ENCODE assay signal across 22 cellular contexts in genomic region chr15:68781209-68781608, GRCh38. TPM values are rescaled to one million over a fixed set of nuclear protein-coding genes. Genes with fewer than 3 reads are reported as not detected.
DNase-seq lines count a peak whose midpoint lies in the region; ATAC-seq and TF ChIP-seq lines count a peak whose summit lies in the region.
"Had no signal": no experiment of that assay in that cellular context is flagged by ENCODE, and none has a peak within 500 bp of the region (broad histone marks: within the 10 kb centered on the region; RNA-seq: fewer than 3 reads in every experiment).

No MANE protein-coding gene starts in this region.

- H3K36me3 ChIP-seq in spleen: peaks cover 0 to 92% (median 58%) of the 10 kb centered on the region in 6 donors

- H3K27ac Mint-ChIP-seq in activated naive CD8-positive, alpha-beta T cell treated with anti-CD3 and anti-CD28 coated beads for 36 hours: peak overlapping the region; percentile 54
- H3K27ac Mint-ChIP-seq in activated naive CD8-positive, alpha-beta T cell treated with anti-CD3 and anti-CD28 coated beads, Interleukin-2, amount 50 U/mL, for 24 hours: no peak overlapping the region
- H3K27ac Mint-ChIP-seq in endothelial cell (ENCODE audit: unreplicated experiment): peak overlapping the region; percentile 94
- H3K27ac Mint-ChIP-seq: mesothelial cell of epicardium had no signal

- H3K9me3 ChIP-seq in spleen: no peaks in the 10 kb centered on the region
- H3K9me3 ChIP-seq: MG63, psoas muscle, SK-N-SH had no signal

- DNase-seq in activated naive CD8-positive, alpha-beta T cell treated with anti-CD3 and anti-CD28 coated beads for 36 hours: no peak
- no peak for DNase-seq in activated naive CD8-positive, alpha-beta T cell treated with anti-CD3 and anti-CD28 coated beads, Interleukin-2, amount 50 U/mL, for 24 hours
- peak; percentile 22 to 24 for DNase-seq in Kasumi-1 (lab: John Stamatoyannopoulos, UW)
- DNase-seq in endothelial cell (ENCODE audit: low spot score): no peak
- no peak for DNase-seq in spleen
- DNase-seq in stimulated activated naive CD4-positive, alpha-beta T cell treated with Interleukin-2 at 50 U/mL for 16 hours (lab: John Stamatoyannopoulos, UW): no peak
- no peak for DNase-seq in superior temporal gyrus (ENCODE audit: extremely low spot score)
- DNase-seq in activated gamma-delta T cell (lab: John Stamatoyannopoulos, UW): no peak
- DNase-seq: DND-41; foreskin fibroblast; HCEC 1CT; IMR-90; MG63; NCI-H1694; NCI-H226; SK-N-SH; stimulated activated CD4-positive, alpha-beta T cell treated with anti-CD3 and anti-CD28 coated beads, Interleukin-4, amount 100 ng/mL, for 4 hours had no signal

- no peaks in the 10 kb centered on the region for H3K9me3 Mint-ChIP-seq in activated naive CD8-positive, alpha-beta T cell treated with anti-CD3 and anti-CD28 coated beads for 36 hours
- no peaks in the 10 kb centered on the region for H3K9me3 Mint-ChIP-seq in activated naive CD8-positive, alpha-beta T cell treated with anti-CD3 and anti-CD28 coated beads, Interleukin-2, amount 50 U/mL, for 24 hours
- no peaks in the 10 kb centered on the region for H3K9me3 Mint-ChIP-seq in endothelial cell (ENCODE audit: unreplicated experiment)
- H3K9me3 Mint-ChIP-seq: activated naive CD4-positive, alpha-beta T cell treated with anti-CD3 and anti-CD28 coated beads, Interleukin-2, amount 10 ng/mL, durations not matched to agents 7 days and 5 days; mesothelial cell of epicardium; neural crest cell had no signal

- peak overlapping the region in 7 of 8 donors; percentile 82 to 94 (median 89) for H3K27ac ChIP-seq in spleen
- H3K27ac ChIP-seq: psoas muscle had no signal

- H3K27me3 Mint-ChIP-seq in activated naive CD8-positive, alpha-beta T cell treated with anti-CD3 and anti-CD28 coated beads for 36 hours: no peaks in the 10 kb centered on the region
- H3K27me3 Mint-ChIP-seq in activated naive CD8-positive, alpha-beta T cell treated with anti-CD3 and anti-CD28 coated beads, Interleukin-2, amount 50 U/mL, for 24 hours: no peaks in the 10 kb centered on the region
- H3K27me3 Mint-ChIP-seq in endothelial cell (ENCODE audit: unreplicated experiment): peaks cover 8% of the 10 kb centered on the region
- H3K27me3 Mint-ChIP-seq: activated naive CD4-positive, alpha-beta T cell treated with anti-CD3 and anti-CD28 coated beads, Interleukin-2, amount 10 ng/mL, durations not matched to agents 7 days and 5 days had no signal

- H3K27me3 ChIP-seq in spleen (replicated peaks in 1 of 7): no peaks in the 10 kb centered on the region
- H3K27me3 ChIP-seq: MG63 had no signal

- peaks cover 36% of the 10 kb centered on the region for H3K4me1 Mint-ChIP-seq in activated naive CD8-positive, alpha-beta T cell treated with anti-CD3 and anti-CD28 coated beads for 36 hours
- peaks cover 32% of the 10 kb centered on the region for H3K4me1 Mint-ChIP-seq in activated naive CD8-positive, alpha-beta T cell treated with anti-CD3 and anti-CD28 coated beads, Interleukin-2, amount 50 U/mL, for 24 hours
- H3K4me1 Mint-ChIP-seq in endothelial cell (ENCODE audit: unreplicated experiment): peaks cover 44% of the 10 kb centered on the region
- H3K4me1 Mint-ChIP-seq: mesothelial cell of epicardium had no signal

- H3K4me3 ChIP-seq in spleen: peak overlapping the region in 3 of 8 donors; percentile 13 to 58 (median 20)
- H3K4me3 ChIP-seq: MG63, psoas muscle, smooth muscle cell had no signal

- H3K36me3 Mint-ChIP-seq in activated naive CD8-positive, alpha-beta T cell treated with anti-CD3 and anti-CD28 coated beads for 36 hours: peaks cover 32% of the 10 kb centered on the region
- peaks cover 60% of the 10 kb centered on the region for H3K36me3 Mint-ChIP-seq in activated naive CD8-positive, alpha-beta T cell treated with anti-CD3 and anti-CD28 coated beads, Interleukin-2, amount 50 U/mL, for 24 hours (ENCODE audit: low read depth)
- peaks cover 66% of the 10 kb centered on the region for H3K36me3 Mint-ChIP-seq in endothelial cell (ENCODE audit: low read depth, unreplicated experiment)

- peaks cover 10 to 75% (median 36%) of the 10 kb centered on the region in 6 donors for H3K4me1 ChIP-seq in spleen

- no peak for TF ChIP-seq CTCF in endothelial cell (IDR thresholded peaks at IDR 0.05; ENCODE audit: unreplicated experiment)
- no peak for TF ChIP-seq CTCF in spleen (IDR thresholded peaks at IDR 0.05 in 8 of 11, conservative IDR thresholded peaks at IDR 0.05 in 3 of 11)

- ATAC-seq in activated naive CD8-positive, alpha-beta T cell treated with anti-CD3 and anti-CD28 coated beads, Interleukin-2, amount 50 U/mL, for 24 hours: no peak

- H3K4me3 Mint-ChIP-seq in activated naive CD8-positive, alpha-beta T cell treated with anti-CD3 and anti-CD28 coated beads for 36 hours: no peak overlapping the region
- no peak overlapping the region for H3K4me3 Mint-ChIP-seq in activated naive CD8-positive, alpha-beta T cell treated with anti-CD3 and anti-CD28 coated beads, Interleukin-2, amount 50 U/mL, for 24 hours
- H3K4me3 Mint-ChIP-seq in endothelial cell (ENCODE audit: unreplicated experiment): no peak overlapping the region
- H3K4me3 Mint-ChIP-seq: activated naive CD4-positive, alpha-beta T cell treated with anti-CD3 and anti-CD28 coated beads, Interleukin-2, amount 10 ng/mL, durations not matched to agents 7 days and 5 days; mesothelial cell of epicardium; neural crest cell had no signal

- intact Hi-C loops in spleen (cut with DNase I; ENCODE audit: low total_unique reads): loop anchor here (5.0 kb wide), 1 partner anchor 46 kb away; no protein-coding TSS in a partner anchor

- no peak for TF ChIP-seq POLR2A in spleen (IDR thresholded peaks at IDR 0.05)

RNA-seq across cellular contexts. Expression of gene ANP32A, which starts 39.5 kb away (rescaled TPM):
- 100 to 1,000 TPM; 277 to 295 TPM for total RNA-seq in activated naive CD8-positive, alpha-beta T cell treated with anti-CD3 and anti-CD28 coated beads for 36 hours
- total RNA-seq in endothelial cell (ENCODE audit: unreplicated experiment) (248 TPM), spleen (100 to 1,000 TPM in 4 of 7 donors, 10 to 100 TPM in 3; 68.4 to 163 (median 129) TPM)
- 100 to 1,000 TPM in 1 of 3 donors, 10 to 100 TPM in 2; 58.6 to 110 (median 91.1) TPM for polyA plus RNA-seq in spleen

Comparison
In these comparisons a context has a peak if more than half of its experiments do, and no peak if none do; other contexts are left out.
1. DNase-seq: peak in Kasumi-1 (2 of 2); none in activated naive CD8-positive, alpha-beta T cell treated with anti-CD3 and anti-CD28 coated beads for 36 hours (single experiment), activated naive CD8-positive, alpha-beta T cell treated with anti-CD3 and anti-CD28 coated beads, Interleukin-2, amount 50 U/mL, for 24 hours (single experiment), endothelial cell (single experiment), spleen (single experiment), stimulated activated naive CD4-positive, alpha-beta T cell treated with Interleukin-2 at 50 U/mL for 16 hours (single experiment), superior temporal gyrus (single experiment) and activated gamma-delta T cell (single experiment).